In the genomic region with DNA sequence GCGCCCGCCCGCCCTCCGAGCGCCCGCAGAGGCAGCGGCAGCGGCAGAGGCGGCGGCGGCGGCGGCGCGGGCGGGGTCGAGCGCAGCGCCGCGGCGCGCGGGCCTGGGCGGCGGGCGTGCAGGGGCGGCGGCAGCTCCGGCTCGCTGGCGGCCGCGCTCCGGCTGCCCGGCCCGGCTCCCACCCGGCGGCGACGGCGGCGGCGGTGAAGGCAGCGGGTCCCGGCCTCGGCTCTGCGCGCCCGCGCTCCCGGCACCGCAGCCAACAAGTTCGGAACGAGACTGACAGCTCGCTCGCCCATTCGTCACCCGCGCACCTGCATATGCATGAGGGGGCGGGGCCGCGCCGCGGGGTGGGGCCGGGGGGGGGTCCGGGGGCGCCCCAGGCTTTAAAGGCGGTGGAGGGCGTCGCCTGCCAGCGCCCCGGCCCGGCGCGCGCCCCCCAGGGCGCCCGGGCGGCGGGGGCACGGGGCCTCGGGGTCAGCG, we compare ENCODE assay signal across 1 cellular context.
TF ChIP-seq lines count a peak whose summit lies in the region.

JAG2 (minus strand) TSS at position 281 of the 483 bp plus-strand sequence. CDS start 356 bp downstream, outside the sequence.

TF ChIP-seq in GM12878, 131 proteins besides CTCF, POLR2A, EP300 and RAD21:
- TF ChIP-seq CBX3 (IDR thresholded peaks at IDR 0.05; ENCODE audit: borderline replicate concordance, low read depth) (no peak), POU2F2 (IDR thresholded peaks at IDR 0.05; ENCODE audit: borderline replicate concordance, low read depth, low read length) (peak; percentile 98), HDGF (IDR thresholded peaks at IDR 0.05) (no peak), PBX3 (IDR thresholded peaks at IDR 0.05; ENCODE audit: insufficient replicate concordance, low read depth, low read length) (peak; percentile 83)
